In genomic region chr13:99237981-99238662, GRCh38 we compare ENCODE assay signal across 8 cellular contexts. TPM values are rescaled to one million over a fixed set of nuclear protein-coding genes. Genes with fewer than 3 reads are reported as not detected.
DNase-seq lines count a peak whose midpoint lies in the region; ATAC-seq and TF ChIP-seq lines count a peak whose summit lies in the region.

No MANE protein-coding gene starts in this region.

- H3K4me2 ChIP-seq in OCI-LY3 (ENCODE audit: low read length) (peak overlapping the region; percentile 59), MM.1S (ENCODE audit: low read depth, low read length) (no peak overlapping the region)

- no peaks in the 10 kb centered on the region for H3F3A ChIP-seq in MM.1S (ENCODE audit: insufficient read depth, low read length)

- H4K20me1 ChIP-seq in OCI-LY3 (ENCODE audit: insufficient read depth, low read length) = peaks cover 19% of the 10 kb centered on the region
- H4K20me1 ChIP-seq in MM.1S (ENCODE audit: insufficient read depth, low read length) = no peaks in the 10 kb centered on the region

- H3K27me3 ChIP-seq in OCI-LY3 (ENCODE audit: low read depth, low read length) (no peaks in the 10 kb centered on the region), lower lobe of right lung (ENCODE audit: low read depth) (no peaks in the 10 kb centered on the region), MM.1S (replicated peaks; ENCODE audit: insufficient read depth, low read length) (no peaks in the 10 kb centered on the region)

- ATAC-seq in GM21423 (IDR thresholded peaks at IDR 0.05; ENCODE audit: unreplicated experiment) (peak; percentile 73), lower lobe of right lung (no peak)

- in situ Hi-C loops in GM13977 (cut with MboI; ENCODE audit: low pct_unique_long_range_greater_than_20kb, low sequenced_read_pairs, unreplicated experiment) = no loop called here

- TF ChIP-seq CTCF in GM12875 (IDR thresholded peaks at IDR 0.05; ENCODE audit: borderline replicate concordance, insufficient read depth, low read depth, low read length) (no peak), OCI-LY3 (IDR thresholded peaks at IDR 0.05; ENCODE audit: low read depth, low read length) (no peak), lower lobe of right lung (IDR thresholded peaks at IDR 0.05) (no peak), MM.1S (IDR thresholded peaks at IDR 0.05; ENCODE audit: low read length) (no peak), GM13977 (IDR thresholded peaks at IDR 0.05; ENCODE audit: extremely low read depth, insufficient read depth, missing control alignments) (no peak)

- DNase-seq in lower lobe of right lung (no peak), MM.1S (no peak), GM13977 (ENCODE audit: low spot score) (no peak), SKM-1 (lab: John Stamatoyannopoulos, UW; ENCODE audit: unreplicated experiment) (no peak), NAMALWA (ENCODE audit: low spot score) (no peak)

- intact Hi-C loops in lower lobe of right lung (cut with DNase I) = no loop called here

- H2AFZ ChIP-seq in OCI-LY3 (ENCODE audit: low read depth, low read length) (no peak overlapping the region), MM.1S (ENCODE audit: low read length) (no peak overlapping the region)

- H3K9me2 ChIP-seq in MM.1S (replicated peaks; ENCODE audit: insufficient read depth, low read length) = no peaks in the 10 kb centered on the region

- peaks cover 11% of the 10 kb centered on the region for H3K4me1 ChIP-seq in OCI-LY3 (ENCODE audit: low read length)
- H3K4me1 ChIP-seq in lower lobe of right lung = peaks cover 5% of the 10 kb centered on the region
- no peaks in the 10 kb centered on the region for H3K4me1 ChIP-seq in MM.1S (ENCODE audit: low read length)

- H3K9me3 ChIP-seq in OCI-LY3 (ENCODE audit: insufficient read depth, low read length) = no peaks in the 10 kb centered on the region
- no peaks in the 10 kb centered on the region for H3K9me3 ChIP-seq in lower lobe of right lung
- H3K9me3 ChIP-seq in MM.1S (replicated peaks; ENCODE audit: insufficient read depth, low read length) = no peaks in the 10 kb centered on the region

- H3K36me3 ChIP-seq in OCI-LY3 (replicated peaks; ENCODE audit: low read depth, low read length) = peaks cover 26% of the 10 kb centered on the region
- peaks cover 22% of the 10 kb centered on the region for H3K36me3 ChIP-seq in lower lobe of right lung
- no peaks in the 10 kb centered on the region for H3K36me3 ChIP-seq in MM.1S (replicated peaks; ENCODE audit: insufficient read depth, low read length)

- H3K79me2 ChIP-seq in OCI-LY3 (ENCODE audit: low read length) (no peaks in the 10 kb centered on the region), MM.1S (ENCODE audit: low read length) (no peaks in the 10 kb centered on the region)

- H3K4me3 ChIP-seq in GM12875 (ENCODE audit: low read depth, low read length) (peak overlapping the region; percentile 17), OCI-LY3 (ENCODE audit: low read length) (peak overlapping the region; percentile 38), lower lobe of right lung (peak overlapping the region; percentile 6), MM.1S (ENCODE audit: low read length) (no peak overlapping the region)

- H3K27ac ChIP-seq in OCI-LY3 (ENCODE audit: low read length) (no peak overlapping the region), lower lobe of right lung (no peak overlapping the region), MM.1S (ENCODE audit: low read length) (no peak overlapping the region)

- H3K9ac ChIP-seq in OCI-LY3 (ENCODE audit: low read length) (no peak overlapping the region), MM.1S (ENCODE audit: low read length) (no peak overlapping the region)

RNA-seq across cellular contexts. Expression of gene GPR18, which starts 20.1 kb away (rescaled TPM):
- 0.38 TPM for total RNA-seq in lower lobe of right lung

RNA-seq across cellular contexts. Expression of gene UBAC2, which starts 37.5 kb away (rescaled TPM):
- 44.5 TPM for total RNA-seq in lower lobe of right lung
